22 cellular contexts compared by ENCODE assay signal in genomic region chr12:115261691-115262398, GRCh38.
A peak's percentile ranks its signal among the peaks of the same experiment; 100 is the strongest.
DNase-seq lines count a peak whose midpoint lies in the region; ATAC-seq, FAIRE-seq and TF ChIP-seq lines count a peak whose summit lies in the region.
"Had no signal": no experiment of that assay in that cellular context is flagged by ENCODE, and none has a peak within 500 bp of the region (broad histone marks: within the 10 kb centered on the region; RNA-seq: fewer than 3 reads in every experiment).

No MANE protein-coding gene starts in this region.

- BruUV-seq in IMR-90 (replicated peaks; lab: Mats Ljungman, UMichigan) (no TSS peak), K562 (replicated peaks; lab: Mats Ljungman, UMichigan) (no TSS peak)

- dilution Hi-C loops in IMR-90 (cut with HindIII; ENCODE audit: low sequenced_read_pairs, unreplicated experiment), result no loop called here

- TF ChIP-seq CTCF in IMR-90 (conservative IDR thresholded peaks at IDR 0.05; ENCODE audit: low read depth, low read length) (no peak), K562 (IDR thresholded peaks at IDR 0.05 in 2 of 3, conservative IDR thresholded peaks at IDR 0.05 in 1 of 3; ENCODE audit: insufficient read depth in 2 of 3, low read depth in 1 of 3, low read length in 3 of 3) (no peak), upper lobe of right lung (IDR thresholded peaks at IDR 0.05) (no peak)

- H2AK5ac ChIP-seq in IMR-90 (ENCODE audit: low read depth, low read length), result no peak overlapping the region

- no peak overlapping the region for H3K27ac Mint-ChIP-seq in naive thymus-derived CD4-positive, alpha-beta T cell
- H3K27ac Mint-ChIP-seq: activated T-cell treated with anti-CD3 and anti-CD28 coated beads, Interleukin-2, amount 50 U/mL, for 24 hours; type B pancreatic cell had no signal

- H3K9me1 ChIP-seq in IMR-90 (ENCODE audit: insufficient read depth, low read length), result no peaks in the 10 kb centered on the region
- no peaks in the 10 kb centered on the region for H3K9me1 ChIP-seq in K562 (ENCODE audit: control insufficient read depth, insufficient read depth, low read length)

- H3K27me3 ChIP-seq in IMR-90 (ENCODE audit: control insufficient read depth, insufficient read depth, low read length), result no peaks in the 10 kb centered on the region; the same call in 1 of the 2 replicates
- H3K27me3 ChIP-seq in K562 (ENCODE audit: control insufficient read depth in 2 of 2, insufficient read depth in 2 of 2, low read length in 2 of 2), result no peaks in the 10 kb centered on the region
- H3K27me3 ChIP-seq in naive thymus-derived CD4-positive, alpha-beta T cell (ENCODE audit: control insufficient read depth in 2 of 2, insufficient read depth in 2 of 2, low read length in 2 of 2), result no peaks in the 10 kb centered on the region
- no peaks in the 10 kb centered on the region for H3K27me3 ChIP-seq in upper lobe of right lung
- H3K27me3 ChIP-seq: gastrocnemius medialis had no signal

- H3K4me1 Mint-ChIP-seq in naive thymus-derived CD4-positive, alpha-beta T cell, result no peaks in the 10 kb centered on the region

- no peak overlapping the region for H4K91ac ChIP-seq in IMR-90 (ENCODE audit: insufficient read depth, low read depth, low read length)

- peaks cover 0 to 4% (median 0%) of the 10 kb centered on the region in 5 donors for H3K27me3 Mint-ChIP-seq in naive thymus-derived CD4-positive, alpha-beta T cell
- H3K27me3 Mint-ChIP-seq: activated T-cell treated with anti-CD3 and anti-CD28 coated beads, Interleukin-2, amount 50 U/mL, for 24 hours; type B pancreatic cell had no signal

- peaks cover 0 to 11% (median 4%) of the 10 kb centered on the region in 11 donors for H3K9me3 Mint-ChIP-seq in naive thymus-derived CD4-positive, alpha-beta T cell
- H3K9me3 Mint-ChIP-seq: type B pancreatic cell had no signal

- no peak for TF ChIP-seq POLR2A in IMR-90 (IDR thresholded peaks at IDR 0.05; ENCODE audit: low read depth, low read length)
- TF ChIP-seq POLR2A in K562 (conservative IDR thresholded peaks at IDR 0.05), result no peak

- CTCF ChIA-PET in IMR-90 (lab: Yijun Ruan, JAX), result no interaction called here
- CTCF ChIA-PET in K562 (lab: Yijun Ruan, JAX; ENCODE audit: low intra/inter-chr PET ratio), result no interaction called here
- CTCF ChIA-PET in naive thymus-derived CD4-positive, alpha-beta T cell (lab: Charles Lee), result no interaction called here

- no peak overlapping the region for H3K18ac ChIP-seq in IMR-90 (ENCODE audit: low read depth, low read length)

- intact Hi-C loops in IMR-90 (cut with micrococcal nuclease), result no loop called here
- intact Hi-C loops in K562 (cut with micrococcal nuclease), result no loop called here
- intact Hi-C loops in naive thymus-derived CD4-positive, alpha-beta T cell (cut with micrococcal nuclease), result no loop called here
- intact Hi-C loops in upper lobe of right lung (cut with DNase I), result no loop called here

- H3K23ac ChIP-seq in IMR-90 (ENCODE audit: low read depth, low read length), result no peak overlapping the region

- no peak for TF ChIP-seq RAD21 in IMR-90 (IDR thresholded peaks at IDR 0.05; ENCODE audit: low read length)
- no peak for TF ChIP-seq RAD21 in K562 (CRISPR knock-in tag; conservative IDR thresholded peaks at IDR 0.05 in 1 of 2, IDR thresholded peaks at IDR 0.05 in 1 of 2)

- no peaks in the 10 kb centered on the region for H3K79me1 ChIP-seq in IMR-90 (ENCODE audit: low read depth in 1 of 2, low read length in 2 of 2)

- TF ChIP-seq EP300 in K562 (IDR thresholded peaks at IDR 0.05; ENCODE audit: low read length), result no peak

- H3K4me3 ChIP-seq in IMR-90 (ENCODE audit: insufficient read depth, low read depth, low read length), result no peak overlapping the region
- no peak overlapping the region for H3K4me3 ChIP-seq in K562
- no peak overlapping the region for H3K4me3 ChIP-seq in naive thymus-derived CD4-positive, alpha-beta T cell (ENCODE audit: low read length)
- H3K4me3 ChIP-seq in upper lobe of right lung, result no peak overlapping the region
- H3K4me3 ChIP-seq: gastrocnemius medialis, HAP-1, SK-N-MC, smooth muscle cell had no signal

- no peaks in the 10 kb centered on the region for H3K36me3 Mint-ChIP-seq in naive thymus-derived CD4-positive, alpha-beta T cell
- H3K36me3 Mint-ChIP-seq: type B pancreatic cell had no signal

- H3K4me1 ChIP-seq in IMR-90 (ENCODE audit: control insufficient read depth, insufficient read depth, low read length) (no peaks in the 10 kb centered on the region), K562 (replicated peaks in 1 of 2; ENCODE audit: control insufficient read depth in 2 of 2, insufficient read depth in 2 of 2, low read length in 2 of 2) (no peaks in the 10 kb centered on the region), upper lobe of right lung (peaks cover 3% of the 10 kb centered on the region)
- H3K4me1 ChIP-seq in naive thymus-derived CD4-positive, alpha-beta T cell (ENCODE audit: control insufficient read depth in 2 of 2, insufficient read depth in 2 of 2, low read length in 2 of 2), result no peaks in the 10 kb centered on the region
- H3K4me1 ChIP-seq: gastrocnemius medialis, HAP-1 had no signal

- H2BK20ac ChIP-seq in IMR-90 (ENCODE audit: low read depth, low read length), result no peak overlapping the region

- no peak overlapping the region for H2BK5ac ChIP-seq in IMR-90 (ENCODE audit: low read depth, low read length, poor library complexity, severe bottlenecking)

- POLR2A ChIA-PET in IMR-90 (lab: Charles Lee; ENCODE audit: unreplicated experiment), result interaction anchor here (0.6 kb wide), 1 partner anchor 11 kb away, joined by 5 read pairs; no protein-coding TSS in a partner anchor
- POLR2A ChIA-PET in K562 (lab: Yijun Ruan, JAX), result interaction anchor here (0.8 kb wide), 1 partner anchor 317 kb away, joined by 3 read pairs; no protein-coding TSS in a partner anchor
- POLR2A ChIA-PET in naive thymus-derived CD4-positive, alpha-beta T cell (lab: Charles Lee), result no interaction called here

- no peak overlapping the region for H3K27ac ChIP-seq in IMR-90 (ENCODE audit: insufficient read depth, low read length)
- H3K27ac ChIP-seq in K562 (ENCODE audit: extremely low read depth, low read depth, low read length), result no peak overlapping the region
- no peak overlapping the region for H3K27ac ChIP-seq in naive thymus-derived CD4-positive, alpha-beta T cell (ENCODE audit: low read depth, low read length)
- no peak overlapping the region for H3K27ac ChIP-seq in upper lobe of right lung
- H3K27ac ChIP-seq: gastrocnemius medialis, SK-N-MC had no signal

- H2BK120ac ChIP-seq in IMR-90 (ENCODE audit: low read depth, low read length), result no peak overlapping the region

- no peak overlapping the region for H2AK9ac ChIP-seq in IMR-90 (replicated peaks; ENCODE audit: low read depth, low read length, poor library complexity)

- H3K9me3 ChIP-seq in IMR-90 (ENCODE audit: control insufficient read depth, insufficient read depth, low read length), result no peaks in the 10 kb centered on the region
- H3K9me3 ChIP-seq in K562 (replicated peaks; ENCODE audit: control insufficient read depth, insufficient read depth, low read depth, low read length), result no peaks in the 10 kb centered on the region
- H3K9me3 ChIP-seq in naive thymus-derived CD4-positive, alpha-beta T cell (ENCODE audit: control insufficient read depth in 2 of 3, low read length in 3 of 3), result no peaks in the 10 kb centered on the region
- H3K9me3 ChIP-seq in upper lobe of right lung, result no peaks in the 10 kb centered on the region
- H3K9me3 ChIP-seq: gastrocnemius medialis, HAP-1 had no signal

- H3K4me2 ChIP-seq in IMR-90 (ENCODE audit: low read depth, low read length) (no peak overlapping the region), K562 (ENCODE audit: insufficient read depth, low read length) (no peak overlapping the region)
- H3K4me2 ChIP-seq: smooth muscle cell had no signal

- no peak overlapping the region for H4K5ac ChIP-seq in IMR-90 (ENCODE audit: low read depth, low read length)

- no peak overlapping the region for H2BK15ac ChIP-seq in IMR-90 (ENCODE audit: low read depth, low read length)

- H3K9ac ChIP-seq in IMR-90 (ENCODE audit: low read depth, low read length) (no peak overlapping the region), K562 (ENCODE audit: insufficient read depth in 1 of 2, low read depth in 2 of 2, low read length in 2 of 2) (no peak overlapping the region)

- H3K36me3 ChIP-seq in IMR-90 (ENCODE audit: control insufficient read depth, insufficient read depth, low read length) (no peaks in the 10 kb centered on the region), K562 (ENCODE audit: control insufficient read depth, insufficient read depth, low read length) (no peaks in the 10 kb centered on the region), upper lobe of right lung (no peaks in the 10 kb centered on the region)
- H3K36me3 ChIP-seq in naive thymus-derived CD4-positive, alpha-beta T cell (ENCODE audit: control insufficient read depth in 2 of 3, insufficient read depth in 3 of 3, low read length in 3 of 3), result no peaks in the 10 kb centered on the region
- H3K36me3 ChIP-seq: gastrocnemius medialis, HAP-1 had no signal

- WGBS in IMR-90 (ENCODE audit: extremely low coverage in 2 of 2, insufficient read length in 1 of 2), 2 experiments, result no CpG with 5 or more reads among the region's 3 CpGs
- WGBS in K562 (ENCODE audit: insufficient coverage, low coverage, missing lambda C conversion rate), result 3% methylated on average over 3 of the region's 3 CpGs

- in situ Hi-C loops in IMR-90 (cut with MboI; ENCODE audit: low sequenced_read_pairs) (no loop called here), K562 (cut with MboI) (no loop called here)

- no peak overlapping the region for H3K4me3 Mint-ChIP-seq in naive thymus-derived CD4-positive, alpha-beta T cell
- H3K4me3 Mint-ChIP-seq: activated T-cell treated with anti-CD3 and anti-CD28 coated beads, Interleukin-2, amount 50 U/mL, for 24 hours; type B pancreatic cell had no signal

- ATAC-seq in IMR-90 (ENCODE audit: low read depth), result no peak
- ATAC-seq in K562, result no peak
- ATAC-seq in naive thymus-derived CD4-positive, alpha-beta T cell, result no peak
- no peak for ATAC-seq in upper lobe of right lung
- ATAC-seq: gastrocnemius medialis had no signal

- no peak overlapping the region for H3K14ac ChIP-seq in IMR-90 (replicated peaks; ENCODE audit: low read depth, low read length)

- H3K4ac ChIP-seq in IMR-90 (ENCODE audit: low read depth, low read length), result no peak overlapping the region

- H4K8ac ChIP-seq in IMR-90 (ENCODE audit: low read depth in 2 of 2, low read length in 2 of 2), result no peak overlapping the region

- H4K20me1 ChIP-seq in IMR-90 (ENCODE audit: insufficient read depth, low read length) (no peaks in the 10 kb centered on the region), K562 (replicated peaks; ENCODE audit: control insufficient read depth, insufficient read depth, low read length) (no peaks in the 10 kb centered on the region)

- H3K79me2 ChIP-seq in K562 (ENCODE audit: control insufficient read depth, insufficient read depth, low read length), result no peaks in the 10 kb centered on the region

- no peak overlapping the region for H3K56ac ChIP-seq in IMR-90 (ENCODE audit: extremely low read depth, insufficient read depth, low read length)

- DNase-seq in A172 (ENCODE audit: low spot score), result peak; percentile 31
- peak; percentile 10 for DNase-seq in IMR-90
- DNase-seq in K562 (ENCODE audit: extremely low read depth in 1 of 4, low spot score in 3 of 4), result no peak
- peak; percentile 12 for DNase-seq in left kidney (ENCODE audit: low read depth, low spot score)
- no peak for DNase-seq in nucleus accumbens (lab: John Stamatoyannopoulos, UW)
- DNase-seq in naive thymus-derived CD4-positive, alpha-beta T cell, result no peak
- no peak for DNase-seq in urothelium cell line (ENCODE audit: low spot score)
- no peak for DNase-seq in upper lobe of right lung
- DNase-seq: activated CD4-positive, alpha-beta T cell treated with anti-CD3 and anti-CD28 coated beads, Interleukin-2, amount 50 U/mL, for 4 hours; activated T-cell treated with anti-CD3 and anti-CD28 coated beads, Interleukin-2, amount 50 U/mL, for 24 hours; caudate nucleus; effector CD8-positive, alpha-beta T cell; gastrocnemius medialis; midbrain; NCI-H1048; stimulated activated naive CD4-positive, alpha-beta T cell had no signal

- no peak overlapping the region for H2AFZ ChIP-seq in IMR-90 (replicated peaks; ENCODE audit: low read length, poor library complexity)
- H2AFZ ChIP-seq in K562 (ENCODE audit: low read depth, low read length), result no peak overlapping the region

- FAIRE-seq in K562 (lab: Jason Lieb, UNC) (no peak), urothelium cell line (lab: Jason Lieb, UNC) (no peak)
- FAIRE-seq: G401.6, GM12892 had no signal

Comparison
In these comparisons a context has a peak if more than half of its experiments do, and no peak if none do; other contexts are left out.
1. DNase-seq: peak in A172 (single experiment), IMR-90 (single experiment) and left kidney (single experiment); none in K562 (0 of 4), nucleus accumbens (0 of 56), naive thymus-derived CD4-positive, alpha-beta T cell (0 of 9), urothelium cell line (single experiment) and upper lobe of right lung (single experiment).